1 cellular context compared by ENCODE assay signal in the genomic region with DNA sequence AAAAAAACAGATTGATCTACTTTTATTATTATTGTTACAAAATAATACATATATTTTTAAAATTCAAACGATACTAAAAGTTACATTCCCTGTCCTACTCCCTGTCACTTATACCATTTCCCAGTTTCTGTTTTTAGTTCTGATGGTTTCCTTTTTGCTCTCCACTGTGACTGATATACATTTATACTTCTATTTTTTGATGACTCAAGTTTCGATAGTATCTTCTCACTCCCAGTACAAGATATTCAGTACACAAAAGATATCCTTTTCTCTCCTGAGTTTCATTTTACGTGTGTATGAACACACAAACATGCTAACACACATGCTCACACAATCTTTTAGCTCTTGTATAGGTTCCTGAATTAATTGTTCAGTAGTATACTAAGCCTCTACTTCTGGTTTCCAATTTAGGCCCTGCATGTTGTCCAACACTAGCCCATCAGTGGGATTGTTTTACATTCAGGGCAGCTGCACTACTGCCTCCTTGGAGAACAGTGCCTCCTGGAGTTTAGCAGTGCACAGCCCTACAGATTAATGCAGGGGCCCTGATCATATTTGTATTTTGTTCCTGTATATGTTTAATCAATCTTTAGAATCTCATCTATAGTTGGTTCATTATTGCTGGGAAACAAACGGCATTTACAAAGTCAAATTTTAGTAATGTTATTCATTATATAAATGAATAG.
TF ChIP-seq lines count a peak whose summit lies in the region.

No MANE protein-coding gene starts in this region.

TF ChIP-seq in HCT116, 20 proteins besides CTCF, POLR2A, EP300 and RAD21 (continued from another document):
- TF ChIP-seq, protein P1, sequence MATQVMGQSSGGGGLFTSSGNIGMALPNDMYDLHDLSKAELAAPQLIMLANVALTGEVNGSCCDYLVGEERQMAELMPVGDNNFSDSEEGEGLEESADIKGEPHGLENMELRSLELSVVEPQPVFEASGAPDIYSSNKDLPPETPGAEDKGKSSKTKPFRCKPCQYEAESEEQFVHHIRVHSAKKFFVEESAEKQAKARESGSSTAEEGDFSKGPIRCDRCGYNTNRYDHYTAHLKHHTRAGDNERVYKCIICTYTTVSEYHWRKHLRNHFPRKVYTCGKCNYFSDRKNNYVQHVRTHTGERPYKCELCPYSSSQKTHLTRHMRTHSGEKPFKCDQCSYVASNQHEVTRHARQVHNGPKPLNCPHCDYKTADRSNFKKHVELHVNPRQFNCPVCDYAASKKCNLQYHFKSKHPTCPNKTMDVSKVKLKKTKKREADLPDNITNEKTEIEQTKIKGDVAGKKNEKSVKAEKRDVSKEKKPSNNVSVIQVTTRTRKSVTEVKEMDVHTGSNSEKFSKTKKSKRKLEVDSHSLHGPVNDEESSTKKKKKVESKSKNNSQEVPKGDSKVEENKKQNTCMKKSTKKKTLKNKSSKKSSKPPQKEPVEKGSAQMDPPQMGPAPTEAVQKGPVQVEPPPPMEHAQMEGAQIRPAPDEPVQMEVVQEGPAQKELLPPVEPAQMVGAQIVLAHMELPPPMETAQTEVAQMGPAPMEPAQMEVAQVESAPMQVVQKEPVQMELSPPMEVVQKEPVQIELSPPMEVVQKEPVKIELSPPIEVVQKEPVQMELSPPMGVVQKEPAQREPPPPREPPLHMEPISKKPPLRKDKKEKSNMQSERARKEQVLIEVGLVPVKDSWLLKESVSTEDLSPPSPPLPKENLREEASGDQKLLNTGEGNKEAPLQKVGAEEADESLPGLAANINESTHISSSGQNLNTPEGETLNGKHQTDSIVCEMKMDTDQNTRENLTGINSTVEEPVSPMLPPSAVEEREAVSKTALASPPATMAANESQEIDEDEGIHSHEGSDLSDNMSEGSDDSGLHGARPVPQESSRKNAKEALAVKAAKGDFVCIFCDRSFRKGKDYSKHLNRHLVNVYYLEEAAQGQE (IDR thresholded peaks at IDR 0.05; ENCODE audit: low read depth) = no peak
- TF ChIP-seq ELF1 (IDR thresholded peaks at IDR 0.05; ENCODE audit: borderline replicate concordance, low read depth) (no peak), ATF3 (IDR thresholded peaks at IDR 0.05) (no peak), FOSL1 (IDR thresholded peaks at IDR 0.05; ENCODE audit: low read depth) (no peak), SP1 (IDR thresholded peaks at IDR 0.05; ENCODE audit: low read depth) (no peak), POLR2AphosphoS5 (IDR thresholded peaks at IDR 0.05; ENCODE audit: low read depth, low read length) (no peak), ZFX (IDR thresholded peaks at IDR 0.05) (no peak), SRF (IDR thresholded peaks at IDR 0.05; ENCODE audit: low read depth) (no peak), CBX3 (IDR thresholded peaks at IDR 0.05; ENCODE audit: low read depth) (no peak), EZH2phosphoT487 (IDR thresholded peaks at IDR 0.05; ENCODE audit: borderline replicate concordance) (no peak), TCF7L2 (IDR thresholded peaks at IDR 0.05; ENCODE audit: borderline replicate concordance, extremely low read depth, insufficient read depth, insufficient read length) (no peak), EGR1 (IDR thresholded peaks at IDR 0.05; ENCODE audit: low read depth) (no peak)
- TF ChIP-seq, protein P2, sequence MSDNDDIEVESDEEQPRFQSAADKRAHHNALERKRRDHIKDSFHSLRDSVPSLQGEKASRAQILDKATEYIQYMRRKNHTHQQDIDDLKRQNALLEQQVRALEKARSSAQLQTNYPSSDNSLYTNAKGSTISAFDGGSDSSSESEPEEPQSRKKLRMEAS (IDR thresholded peaks at IDR 0.05) = no peak
